In the genomic region with DNA sequence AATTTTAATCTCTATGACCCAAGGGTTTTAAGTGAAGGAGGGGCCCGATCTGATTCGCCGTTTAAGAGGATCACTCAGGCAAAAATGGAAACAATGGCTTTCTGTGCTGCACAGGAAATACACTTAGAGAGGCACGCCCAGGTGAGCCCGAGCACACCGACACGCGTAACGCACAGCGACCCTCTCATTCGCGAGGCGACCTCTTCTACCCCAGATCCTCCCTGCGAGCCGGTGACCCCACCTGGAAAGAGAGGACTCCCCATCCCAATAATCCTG, we compare ENCODE assay signal across 8 cellular contexts. TPM values are rescaled to one million over a fixed set of nuclear protein-coding genes. Genes with fewer than 3 reads are reported as not detected.
DNase-seq lines count a peak whose midpoint lies in the region; ATAC-seq, FAIRE-seq and TF ChIP-seq lines count a peak whose summit lies in the region.

No MANE protein-coding gene starts in this region.

- H3K4me1 ChIP-seq in OCI-LY3 (ENCODE audit: low read length) (peaks cover 30% of the 10 kb centered on the region), small intestine (ENCODE audit: control insufficient read depth in 2 of 2, insufficient read depth in 1 of 2, low read depth in 1 of 2, low read length in 1 of 2) (no peaks in the 10 kb centered on the region)

- H3K27ac ChIP-seq in OCI-LY3 (ENCODE audit: low read length) (no peak overlapping the region), small intestine (ENCODE audit: low read depth in 1 of 2, low read length in 1 of 2) (peak overlapping the region; percentile 84 to 98)

- H3K4me2 ChIP-seq in OCI-LY3 (ENCODE audit: low read length), result peak overlapping the region; percentile 88

- no peak for FAIRE-seq in small intestine (lab: Jason Lieb, UNC)

- no peaks in the 10 kb centered on the region for H3K79me2 ChIP-seq in OCI-LY3 (ENCODE audit: low read length)

- H3K27me3 ChIP-seq in OCI-LY3 (ENCODE audit: low read depth, low read length), result no peaks in the 10 kb centered on the region; the same call in 1 of the 2 replicates
- peaks cover 0 to 3% of the 10 kb centered on the region in 2 donors for H3K27me3 ChIP-seq in small intestine (ENCODE audit: control insufficient read depth in 2 of 2, insufficient read depth in 2 of 2, low read length in 2 of 2)

- ATAC-seq in GM18502 (IDR thresholded peaks at IDR 0.05; ENCODE audit: poor library complexity, unreplicated experiment), result peak; percentile 23
- peak; percentile 7 for ATAC-seq in HG02610 (IDR thresholded peaks at IDR 0.05; ENCODE audit: unreplicated experiment)

- DNase-seq in fibroblast of pulmonary artery (ENCODE audit: low read depth) (no peak), small intestine (peak; percentile 87), NOMO-1 treated with dmso at 0.1 percent for 144 hours (lab: John Stamatoyannopoulos, UW; ENCODE audit: unreplicated experiment) (no peak), DMS114 treated with DMSO at 0.1 percent for 48 hours (lab: John Stamatoyannopoulos, UW; ENCODE audit: unreplicated experiment) (no peak)
- DNase-seq in activated CD4-positive, alpha-beta T cell treated with anti-CD3 and anti-CD28 coated beads for 4 hours, result no peak

- H3K9me3 ChIP-seq in OCI-LY3 (ENCODE audit: insufficient read depth, low read length) (no peaks in the 10 kb centered on the region), small intestine (ENCODE audit: control insufficient read depth, low read depth) (no peaks in the 10 kb centered on the region)

- H3K4me3 ChIP-seq in OCI-LY3 (ENCODE audit: low read length) (peak overlapping the region; percentile 86), fibroblast of pulmonary artery (replicated peaks; ENCODE audit: low read depth, low read length) (peak overlapping the region; percentile 33), small intestine (ENCODE audit: low read depth in 1 of 2, low read length in 2 of 2) (peak overlapping the region; percentile 33 to 71)

- TF ChIP-seq CTCF in OCI-LY3 (IDR thresholded peaks at IDR 0.05; ENCODE audit: low read depth, low read length) (no peak), fibroblast of pulmonary artery (IDR thresholded peaks at IDR 0.05; ENCODE audit: low read length, missing control alignments) (no peak)

- peak overlapping the region; percentile 81; the same call in 1 of the 2 replicates for H2AFZ ChIP-seq in OCI-LY3 (ENCODE audit: low read depth, low read length)

- H3K9ac ChIP-seq in OCI-LY3 (ENCODE audit: low read length), result peak overlapping the region; percentile 69

- H3K36me3 ChIP-seq in OCI-LY3 (replicated peaks; ENCODE audit: low read depth, low read length) (no peaks in the 10 kb centered on the region), small intestine (ENCODE audit: control insufficient read depth in 2 of 2, insufficient read depth in 2 of 2, low read length in 2 of 2) (no peaks in the 10 kb centered on the region)

- no peaks in the 10 kb centered on the region for H4K20me1 ChIP-seq in OCI-LY3 (ENCODE audit: insufficient read depth, low read length)

- WGBS in small intestine, 3 donors, result 1 to 2% (median 2%) methylated on average over 8 to 15 of the region's 15 CpGs

RNA-seq across cellular contexts. Expression of gene SH2D3A, which starts 0.2 kb away (rescaled TPM):
- polyA plus RNA-seq in small intestine, result 10 to 100 TPM; 23.9 to 71.6 (median 55.0) TPM

RNA-seq across cellular contexts. Expression of gene VAV1, which starts 5.5 kb away (rescaled TPM):
- polyA plus RNA-seq in small intestine, result 1 to 10 TPM; 2.5 to 3.5 (median 3.2) TPM

RNA-seq across cellular contexts. Expression of gene TRIP10, which starts 27.5 kb away (rescaled TPM):
- polyA plus RNA-seq in small intestine, result 100 to 1,000 TPM in 1 of 3 donors, 10 to 100 TPM in 2; 42.1 to 141 (median 68.6) TPM

RNA-seq across cellular contexts. Expression of gene GPR108, which starts 29.6 kb away (rescaled TPM):
- 100 to 1,000 TPM in 2 of 3 donors, 10 to 100 TPM in 1; 75.4 to 128 (median 103) TPM for polyA plus RNA-seq in small intestine

RNA-seq across cellular contexts. Expression of gene C3, which starts 46.6 kb away (rescaled TPM):
- polyA plus RNA-seq in small intestine, result 100 to 1,000 TPM in 1 of 3 donors, 10 to 100 TPM in 1, 1 to 10 TPM in 1; 9.5 to 552 (median 16.1) TPM

Comparison
In these comparisons a context has a peak if more than half of its experiments do, and no peak if none do; other contexts are left out.
1. H3K4me3 ChIP-seq: peak in every context shown above with its lines; median percentile 86 in OCI-LY3; 52 in small intestine; 33 in fibroblast of pulmonary artery.